Comparison of ENCODE assay signal across 1 cellular context in genomic region chr17:66459811-66460270, GRCh38.
A peak's percentile ranks its signal among the peaks of the same experiment; 100 is the strongest.
TF ChIP-seq lines count a peak whose summit lies in the region.

No MANE protein-coding gene starts in this region.

TF ChIP-seq in HepG2, 621 proteins besides CTCF, POLR2A, EP300 and RAD21 (continued from another document and continues in another):
- no peak for TF ChIP-seq NFAT5 (CRISPR knock-in tag; IDR thresholded peaks at IDR 0.05)
- TF ChIP-seq GLMP (CRISPR knock-in tag; IDR thresholded peaks at IDR 0.05; ENCODE audit: borderline replicate concordance) = no peak
- 0 out of 2 replicates have a peak, but pooled peaks have one; percentile 33 for TF ChIP-seq PRDM15 (CRISPR knock-in tag; IDR thresholded peaks at IDR 0.05)
- no peak for TF ChIP-seq ZSCAN30 (CRISPR knock-in tag; IDR thresholded peaks at IDR 0.05)
- peak; percentile 40; the same call in 1 of the 2 replicates for TF ChIP-seq NFYB (CRISPR knock-in tag; IDR thresholded peaks at IDR 0.05)
- TF ChIP-seq SKIL (CRISPR knock-in tag; IDR thresholded peaks at IDR 0.05; ENCODE audit: borderline replicate concordance) = no peak
- peak; percentile 59; the same call in 1 of the 2 replicates for TF ChIP-seq ZNF441 (CRISPR knock-in tag; IDR thresholded peaks at IDR 0.05; ENCODE audit: borderline replicate concordance)
- peak; percentile 41; the same call in 1 of the 2 replicates for TF ChIP-seq PPARG (CRISPR knock-in tag; conservative IDR thresholded peaks at IDR 0.05)
- no peak for TF ChIP-seq ZNF558 (CRISPR knock-in tag; IDR thresholded peaks at IDR 0.05; ENCODE audit: borderline replicate concordance)
- 0 out of 2 replicates have a peak, but pooled peaks have one; percentile 58 for TF ChIP-seq SMYD3 (CRISPR knock-in tag; IDR thresholded peaks at IDR 0.05)
- 0 out of 2 replicates have a peak, but pooled peaks have one; percentile 52 for TF ChIP-seq IRX3 (CRISPR knock-in tag; IDR thresholded peaks at IDR 0.05; ENCODE audit: borderline replicate concordance, low read depth)
- no peak for TF ChIP-seq SNAI1 (CRISPR knock-in tag; IDR thresholded peaks at IDR 0.05; ENCODE audit: borderline replicate concordance)
- TF ChIP-seq ZNF879 (CRISPR knock-in tag; IDR thresholded peaks at IDR 0.05) = no peak
- 0 out of 2 replicates have a peak, but pooled peaks have one; percentile 43 for TF ChIP-seq ZNF12 (CRISPR knock-in tag; IDR thresholded peaks at IDR 0.05)
- peak; percentile 76 for TF ChIP-seq TCF7 (IDR thresholded peaks at IDR 0.05; ENCODE audit: low read depth)
- TF ChIP-seq ZFP41 (CRISPR knock-in tag; IDR thresholded peaks at IDR 0.05; ENCODE audit: borderline replicate concordance) = no peak
- TF ChIP-seq ZNF274 (CRISPR knock-in tag; IDR thresholded peaks at IDR 0.05) = no peak
- no peak for TF ChIP-seq MZF1 (CRISPR knock-in tag; IDR thresholded peaks at IDR 0.05; ENCODE audit: borderline replicate concordance)
- no peak for TF ChIP-seq CCDC6 (CRISPR knock-in tag; IDR thresholded peaks at IDR 0.05)
- TF ChIP-seq NFATC3 (CRISPR knock-in tag; IDR thresholded peaks at IDR 0.05) = 0 out of 2 replicates have a peak, but pooled peaks have one; percentile 31
- no peak for TF ChIP-seq ZNF354B (CRISPR knock-in tag; IDR thresholded peaks at IDR 0.05)
- no peak for TF ChIP-seq CBX1 (IDR thresholded peaks at IDR 0.05; ENCODE audit: low read depth)
- no peak for TF ChIP-seq RAD51 (IDR thresholded peaks at IDR 0.05; ENCODE audit: borderline replicate concordance)
- TF ChIP-seq ZNF776 (CRISPR knock-in tag; IDR thresholded peaks at IDR 0.05) = no peak
- TF ChIP-seq ZNF34 (CRISPR knock-in tag; IDR thresholded peaks at IDR 0.05; ENCODE audit: borderline replicate concordance) = no peak
- no peak for TF ChIP-seq SRSF1 (optimal IDR thresholded peaks at IDR 0.05; ENCODE audit: low read depth, low read length)
- no peak for TF ChIP-seq DMTF1 (CRISPR knock-in tag; IDR thresholded peaks at IDR 0.05)
- peak; percentile 82 for TF ChIP-seq ZNF614 (CRISPR knock-in tag; IDR thresholded peaks at IDR 0.05; ENCODE audit: borderline replicate concordance)
- no peak for TF ChIP-seq ZNF777 (CRISPR knock-in tag; IDR thresholded peaks at IDR 0.05)
- peak; percentile 51; the same call in 1 of the 2 replicates for TF ChIP-seq KDM2A (CRISPR knock-in tag; IDR thresholded peaks at IDR 0.05; ENCODE audit: borderline replicate concordance, low read depth)
- 0 out of 2 replicates have a peak, but pooled peaks have one; percentile 63 for TF ChIP-seq SP140L (CRISPR knock-in tag; IDR thresholded peaks at IDR 0.05; ENCODE audit: borderline replicate concordance)
- no peak for TF ChIP-seq ZBED4 (CRISPR knock-in tag; IDR thresholded peaks at IDR 0.05; ENCODE audit: borderline replicate concordance)
- TF ChIP-seq AHR (CRISPR knock-in tag; IDR thresholded peaks at IDR 0.05) = 0 out of 2 replicates have a peak, but pooled peaks have one; percentile 39
- TF ChIP-seq MTERF4 (CRISPR knock-in tag; IDR thresholded peaks at IDR 0.05) = no peak
- TF ChIP-seq RELA (CRISPR knock-in tag; IDR thresholded peaks at IDR 0.05) = no peak
- TF ChIP-seq PAF1 (CRISPR knock-in tag; IDR thresholded peaks at IDR 0.05) = no peak
- no peak for TF ChIP-seq E2F2 (CRISPR knock-in tag; IDR thresholded peaks at IDR 0.05; ENCODE audit: borderline replicate concordance)
- TF ChIP-seq EEA1 (CRISPR knock-in tag; IDR thresholded peaks at IDR 0.05; ENCODE audit: borderline replicate concordance) = no peak
- peak; percentile 71 for TF ChIP-seq NKX3-1 (CRISPR knock-in tag; IDR thresholded peaks at IDR 0.05)
- peak; percentile 87 for TF ChIP-seq ASH2L (IDR thresholded peaks at IDR 0.05; ENCODE audit: insufficient read length, low read depth, low read length)
- TF ChIP-seq KDM6A (CRISPR knock-in tag; IDR thresholded peaks at IDR 0.05; ENCODE audit: low read depth) = peak; percentile 68
- TF ChIP-seq ZNF180 (CRISPR knock-in tag; IDR thresholded peaks at IDR 0.05; ENCODE audit: borderline replicate concordance, low read depth) = no peak
- no peak for TF ChIP-seq ZBTB21 (CRISPR knock-in tag; IDR thresholded peaks at IDR 0.05)
